ENCODE assay signal across 13 cellular contexts in genomic region chr22:31259798-31260473, GRCh38.
"Had no signal": no experiment of that assay in that cellular context is flagged by ENCODE, and none has a peak within 500 bp of the region (broad histone marks: within the 10 kb centered on the region; RNA-seq: fewer than 3 reads in every experiment).

No MANE protein-coding gene starts in this region.

- H3K4me3 Mint-ChIP-seq: endodermal cell, memory B cell, natural killer cell had no signal

- H3K4me1 ChIP-seq: uterus had no signal

- H3K4me3 ChIP-seq: dorsolateral prefrontal cortex, left ventricle myocardium inferior, mucosa of descending colon, thoracic aorta, uterus had no signal

- H3K27ac Mint-ChIP-seq: endodermal cell had no signal

- H3K9me3 Mint-ChIP-seq: endodermal cell, memory B cell, natural killer cell had no signal

- H3K9me3 ChIP-seq: left ventricle myocardium inferior, mucosa of descending colon, neutrophil, thoracic aorta, uterus had no signal

- H3K27ac ChIP-seq: dorsolateral prefrontal cortex, left ventricle myocardium inferior, neutrophil, thoracic aorta, uterus had no signal

- H3K36me3 ChIP-seq: uterus had no signal

- H3K36me3 Mint-ChIP-seq: natural killer cell had no signal

- H3K27me3 ChIP-seq: dorsolateral prefrontal cortex, neutrophil, uterus had no signal

- H3K27me3 Mint-ChIP-seq: memory B cell had no signal

- ATAC-seq: mucosa of descending colon, natural killer cell had no signal

- DNase-seq: activated CD4-positive, CD25-positive, alpha-beta regulatory T cell treated with anti-CD3 and anti-CD28 coated beads, Interleukin-2, amount 50 U/mL, for 72 hours; activated naive CD4-positive, alpha-beta T cell treated with anti-CD3 and anti-CD28 coated beads, Interleukin-2, amount 50 U/mL, for 16 hours; dorsolateral prefrontal cortex; endodermal cell; left ventricle myocardium inferior; natural killer cell; stimulated activated CD4-positive, alpha-beta T cell treated with anti-CD3 and anti-CD28 coated beads, Interleukin-12 subunit alpha, Interleukin-12 subunit beta, amount 100 ng/mL, for 4 hours; stimulated activated CD4-positive, alpha-beta T cell treated with anti-CD3 and anti-CD28 coated beads, Interleukin-2, amount 100 ng/mL, for 24 hours; uterus had no signal
